1 cellular context compared by ENCODE assay signal in genomic region chr18:49863769-49864615, GRCh38.
TF ChIP-seq lines count a peak whose summit lies in the region.

No MANE protein-coding gene starts in this region.

TF ChIP-seq in HEK293, 187 proteins besides CTCF, POLR2A, EP300 and RAD21 (continued from another document):
- TF ChIP-seq PATZ1 (tag by site-specific recombination; IDR thresholded peaks at IDR 0.05) (peak; percentile 33), ZNF792 (tag by site-specific recombination; IDR thresholded peaks at IDR 0.05) (no peak), ZIC2 (tag by site-specific recombination; IDR thresholded peaks at IDR 0.05) (peak; percentile 40; the same call in 1 of the 2 replicates), GLIS1 (tag by site-specific recombination; IDR thresholded peaks at IDR 0.05) (peak; percentile 34), ZNF324 (tag by site-specific recombination; IDR thresholded peaks at IDR 0.05) (no peak), PRDM4 (tag by site-specific recombination; IDR thresholded peaks at IDR 0.05) (no peak), ZNF366 (tag by site-specific recombination; conservative IDR thresholded peaks at IDR 0.05) (no peak), ZNF121 (tag by site-specific recombination; IDR thresholded peaks at IDR 0.05) (no peak), YY2 (tag by site-specific recombination; IDR thresholded peaks at IDR 0.05) (peak; percentile 79), ZNF341 (tag by site-specific recombination; IDR thresholded peaks at IDR 0.05; ENCODE audit: low read depth) (no peak), ZNF37A (tag by site-specific recombination; IDR thresholded peaks at IDR 0.05) (no peak), ZNF501 (tag by site-specific recombination; IDR thresholded peaks at IDR 0.05) (peak; percentile 43; the same call in 1 of the 2 replicates), ZNF473 (tag by site-specific recombination; IDR thresholded peaks at IDR 0.05) (no peak), GFI1B (tag by site-specific recombination; IDR thresholded peaks at IDR 0.05) (no peak), ZNF404 (tag by site-specific recombination; IDR thresholded peaks at IDR 0.05) (no peak), ZFP69B (tag by site-specific recombination; IDR thresholded peaks at IDR 0.05) (no peak), SETDB1 (IDR thresholded peaks at IDR 0.05; ENCODE audit: insufficient read length, low read length) (no peak), REST (tag by site-specific recombination; IDR thresholded peaks at IDR 0.05) (no peak), ZNF423 (tag by site-specific recombination; IDR thresholded peaks at IDR 0.05) (no peak), BCL11B (tag by site-specific recombination; IDR thresholded peaks at IDR 0.05; ENCODE audit: low read depth) (no peak), ZBTB20 (tag by site-specific recombination; IDR thresholded peaks at IDR 0.05) (no peak), ZNF184 (tag by site-specific recombination; IDR thresholded peaks at IDR 0.05) (no peak), ZNF670 (tag by site-specific recombination; IDR thresholded peaks at IDR 0.05; ENCODE audit: low read depth) (no peak), ZBTB49 (tag by site-specific recombination; IDR thresholded peaks at IDR 0.05; ENCODE audit: low read depth) (no peak), ZNF549 (tag by site-specific recombination; IDR thresholded peaks at IDR 0.05) (no peak), ZNF335 (tag by site-specific recombination; conservative IDR thresholded peaks at IDR 0.05) (peak; percentile 61), GLI2 (tag by site-specific recombination; IDR thresholded peaks at IDR 0.05; ENCODE audit: borderline replicate concordance, low read depth) (no peak), KLF1 (tag by site-specific recombination; IDR thresholded peaks at IDR 0.05) (no peak), ZNF398 (tag by site-specific recombination; IDR thresholded peaks at IDR 0.05) (no peak), ZNF2 (tag by site-specific recombination; IDR thresholded peaks at IDR 0.05) (peak; percentile 17; the same call in 1 of the 2 replicates), ZNF19 (tag by site-specific recombination; IDR thresholded peaks at IDR 0.05; ENCODE audit: low read depth) (no peak), FEZF1 (tag by site-specific recombination; IDR thresholded peaks at IDR 0.05) (no peak)
TF ChIP-seq in HEK293: peak in this region for 21.
